In genomic region chr3:39524107-39524506, GRCh38 we compare ENCODE assay signal across 26 cellular contexts. TPM values are rescaled to one million over a fixed set of nuclear protein-coding genes. Genes with fewer than 3 reads are reported as not detected.
"Had no signal": no experiment of that assay in that cellular context is flagged by ENCODE, and none has a peak within 500 bp of the region (broad histone marks: within the 10 kb centered on the region; RNA-seq: fewer than 3 reads in every experiment).

No MANE protein-coding gene starts in this region.

- H3K9me3 ChIP-seq: adrenal gland, Peyer's patch, SJCRH30, SK-N-SH had no signal

- H3K4me3 ChIP-seq: adrenal gland, Peyer's patch, SJCRH30 had no signal

- H3K27ac Mint-ChIP-seq: activated CD8-positive, alpha-beta T cell treated with anti-CD3 and anti-CD28 coated beads, Interleukin-2, amount 10 ng/mL, durations not matched to agents 7 days and 5 days; activated naive CD8-positive, alpha-beta T cell treated with anti-CD3 and anti-CD28 coated beads, Interleukin-2, amount 10 ng/mL, durations not matched to agents 7 days and 5 days had no signal

- H3K27ac ChIP-seq: adrenal gland, KMS-11, Peyer's patch, RWPE1, SJCRH30 had no signal

- H3K4me2 ChIP-seq: KMS-11, SK-N-SH had no signal

- H3K9ac ChIP-seq: KMS-11, SK-N-SH had no signal

- H3K4me1 ChIP-seq: adrenal gland, Peyer's patch, SJCRH30 had no signal

- H3K4me3 Mint-ChIP-seq: activated CD8-positive, alpha-beta T cell treated with anti-CD3 and anti-CD28 coated beads, Interleukin-2, amount 10 ng/mL, durations not matched to agents 7 days and 5 days; activated naive CD8-positive, alpha-beta T cell treated with anti-CD3 and anti-CD28 coated beads, Interleukin-2, amount 10 ng/mL, durations not matched to agents 7 days and 5 days had no signal

- H3K36me3 ChIP-seq: adrenal gland, Peyer's patch, SJCRH30 had no signal

- H3K27me3 ChIP-seq: Peyer's patch, SJCRH30 had no signal

- DNase-seq: activated CD4-positive, alpha-beta T cell treated with anti-CD3 and anti-CD28 coated beads for 48 hours; activated CD4-positive, alpha-beta T cell treated with anti-CD3 and anti-CD28 coated beads, Interleukin-2, amount 50 U/mL, for 4 hours; activated CD4-positive, CD25-positive, alpha-beta regulatory T cell treated with anti-CD3 and anti-CD28 coated beads, Interleukin-2, amount 50 U/mL, for 72 hours; activated CD8-positive, alpha-beta memory T cell treated with anti-CD3 and anti-CD28 coated beads, Interleukin-2, amount 50 U/mL, for 48 hours; activated CD8-positive, alpha-beta T cell treated with anti-CD3 and anti-CD28 coated beads, Interleukin-2, amount 10 ng/mL, durations not matched to agents 7 days and 5 days; activated naive CD4-positive, alpha-beta T cell treated with anti-CD3 and anti-CD28 coated beads, Interleukin-2, amount 50 U/mL, for 16 hours; activated naive CD8-positive, alpha-beta T cell treated with anti-CD3 and anti-CD28 coated beads, Interleukin-2, amount 10 ng/mL, durations not matched to agents 7 days and 5 days; activated T-cell treated with anti-CD3 and anti-CD28 coated beads, Interleukin-2, amount 50 U/mL, for 1 hour; adrenal gland; anterior cingulate cortex; cerebellar nuclear complex; NCI-H1048; NCI-H1930; NCI-H2107; NCI-H2171 treated with DMSO at 0.1 percent for 48 hours; NCI-H226; NCI-H526; NCI-H82; Peyer's patch; Right ventricle myocardium superior; SJCRH30; SK-N-SH; T-helper 1 cell had no signal

- ATAC-seq: activated CD8-positive, alpha-beta T cell treated with anti-CD3 and anti-CD28 coated beads, Interleukin-2, amount 10 ng/mL, durations not matched to agents 7 days and 5 days had no signal

- H3K36me3 Mint-ChIP-seq: activated naive CD8-positive, alpha-beta T cell treated with anti-CD3 and anti-CD28 coated beads, Interleukin-2, amount 10 ng/mL, durations not matched to agents 7 days and 5 days had no signal

- H3K4me1 Mint-ChIP-seq: activated naive CD8-positive, alpha-beta T cell treated with anti-CD3 and anti-CD28 coated beads, Interleukin-2, amount 10 ng/mL, durations not matched to agents 7 days and 5 days had no signal

RNA-seq across cellular contexts. Expression of gene MOBP, which starts 56.6 kb away (rescaled TPM):
- total RNA-seq: activated CD8-positive, alpha-beta T cell treated with anti-CD3 and anti-CD28 coated beads, Interleukin-2, amount 10 ng/mL, durations not matched to agents 7 days and 5 days; activated naive CD8-positive, alpha-beta T cell treated with anti-CD3 and anti-CD28 coated beads, Interleukin-2, amount 10 ng/mL, durations not matched to agents 7 days and 5 days; NCI-H460; Peyer's patch; Right ventricle myocardium superior had no signal
- polyA plus RNA-seq: SK-N-SH had no signal
